8 cellular contexts compared by ENCODE assay signal in the genomic region with DNA sequence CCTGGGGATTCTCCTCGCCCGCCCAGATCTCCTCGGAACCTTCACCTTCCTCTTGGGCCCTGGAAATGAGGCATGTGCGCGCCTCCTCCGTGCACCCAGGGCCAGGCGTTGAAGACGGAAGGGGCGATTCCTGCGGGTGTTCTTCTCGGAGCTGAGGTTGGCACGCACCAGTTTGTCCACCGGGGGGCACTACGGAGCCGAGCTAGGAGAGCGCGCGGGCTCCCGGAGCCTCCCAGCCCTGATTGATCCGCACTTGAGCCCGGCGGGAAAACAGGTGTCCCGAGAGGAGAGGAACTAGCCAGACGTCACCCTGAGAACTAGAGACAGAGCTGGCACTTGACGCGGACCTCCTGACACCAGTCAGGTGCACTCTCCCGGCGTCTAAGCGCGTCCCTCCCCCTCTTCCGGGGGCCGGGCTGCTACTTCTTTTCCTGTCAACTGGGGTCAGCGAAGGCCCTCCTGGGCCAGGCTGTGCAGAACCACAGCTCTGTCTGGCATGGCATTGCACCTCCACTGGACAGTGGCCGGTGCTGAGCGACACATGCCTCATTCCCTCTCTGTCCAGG. TPM values are rescaled to one million over a fixed set of nuclear protein-coding genes. Genes with fewer than 3 reads are reported as not detected.
A peak's percentile ranks its signal among the peaks of the same experiment; 100 is the strongest.
DNase-seq lines count a peak whose midpoint lies in the region; ATAC-seq and TF ChIP-seq lines count a peak whose summit lies in the region.

No MANE protein-coding gene starts in this region.

- H3K4me3 ChIP-seq in AG04450 (ENCODE audit: low read depth, low read length): peak overlapping the region; percentile 38
- H3K4me3 ChIP-seq in HUES6 (ENCODE audit: low read depth, low read length): peak overlapping the region; percentile 46
- H3K4me3 ChIP-seq in mucosa of rectum (ENCODE audit: low read length in 2 of 2): peak overlapping the region; percentile 68 to 72

- ATAC-seq in GM19023 (IDR thresholded peaks at IDR 0.05; ENCODE audit: unreplicated experiment): peak; percentile 78

- CTCF ChIA-PET in AG04450 (lab: Charles Lee): interaction anchor here (0.6 to 13.4 kb wide), 29 partner anchors 9 to 715 kb away, joined by 3 to 238 read pairs (median 4); partner anchors contain the start of gene SERINC2

- TF ChIP-seq CTCF in AG04450 (IDR thresholded peaks at IDR 0.05; ENCODE audit: low read depth, low read length): peak; percentile 89

- no peaks in the 10 kb centered on the region for H3K27me3 ChIP-seq in AG04450 (ENCODE audit: control insufficient read depth, insufficient read depth, low read length)
- H3K27me3 ChIP-seq in HUES6 (ENCODE audit: control insufficient read depth, insufficient read depth, low read length): peaks cover 3% of the 10 kb centered on the region; the same call in 1 of the 2 replicates
- no peaks in the 10 kb centered on the region for H3K27me3 ChIP-seq in mucosa of rectum (ENCODE audit: control insufficient read depth in 2 of 2, insufficient read depth in 2 of 2, low read length in 2 of 2)

- H3K27ac ChIP-seq in AG04450 (ENCODE audit: low read depth, low read length) (no peak overlapping the region), HUES6 (ENCODE audit: low read depth, low read length) (no peak overlapping the region), mucosa of rectum (ENCODE audit: low read depth in 2 of 2, low read length in 2 of 2) (peak overlapping the region in 1 of 2 donors; percentile 66)

- H3K9me3 ChIP-seq in AG04450 (ENCODE audit: control insufficient read depth, insufficient read depth, low read length) (no peaks in the 10 kb centered on the region), HUES6 (ENCODE audit: control insufficient read depth, insufficient read depth, low read depth, low read length) (no peaks in the 10 kb centered on the region), mucosa of rectum (ENCODE audit: control insufficient read depth in 2 of 2, low read length in 2 of 2) (no peaks in the 10 kb centered on the region)

- peaks cover 12% of the 10 kb centered on the region for H3K4me1 ChIP-seq in HUES6 (ENCODE audit: control insufficient read depth, insufficient read depth, low read length)
- peaks cover 6 to 20% of the 10 kb centered on the region in 2 donors for H3K4me1 ChIP-seq in mucosa of rectum (ENCODE audit: control insufficient read depth in 2 of 2, insufficient read depth in 2 of 2, low read length in 2 of 2)

- H3K9ac ChIP-seq in HUES6 (ENCODE audit: low read length) (peak overlapping the region; percentile 7), mucosa of rectum (ENCODE audit: low read depth in 1 of 2, low read length in 2 of 2) (peak overlapping the region; percentile 63 to 71)

- POLR2A ChIA-PET in AG04450 (lab: Yijun Ruan, JAX): interaction anchor here (0.5 to 1.2 kb wide), 5 partner anchors 19 to 343 kb away, joined by 3 to 12 read pairs (median 5); partner anchors contain the start of genes SERINC2, SNRNP40 and ZCCHC17

- peak; percentile 46 for DNase-seq in AG04450 (ENCODE audit: low read depth, low spot score)
- peak; percentile 78 for DNase-seq in NOMO-1 treated with dmso at 0.1 percent for 144 hours (lab: John Stamatoyannopoulos, UW; ENCODE audit: unreplicated experiment)
- peak; percentile 49 for DNase-seq in activated CD8-positive, alpha-beta memory T cell treated with anti-CD3 and anti-CD28 coated beads, Interleukin-2, amount 50 U/mL, for 24 hours (ENCODE audit: extremely low read depth)
- DNase-seq in epidermal melanocyte (ENCODE audit: insufficient read length, low spot score): peak; percentile 73
- DNase-seq in stimulated activated CD8-positive, alpha-beta memory T cell treated with anti-CD3 and anti-CD28 coated beads, Interleukin-4, amount 100 ng/mL, for 24 hours (ENCODE audit: low read depth): peak; percentile 71

- H3K36me3 ChIP-seq in HUES6 (ENCODE audit: control insufficient read depth, insufficient read depth, low read length) (no peaks in the 10 kb centered on the region), mucosa of rectum (ENCODE audit: control insufficient read depth in 2 of 2, insufficient read depth in 2 of 2, low read length in 2 of 2) (no peaks in the 10 kb centered on the region)

RNA-seq across cellular contexts. Expression of gene SERINC2, which starts 18.3 kb away (rescaled TPM):
- polyA plus RNA-seq in AG04450 (2011; rRNA removed): 46.0 and 61.3 TPM in 2 replicates
- polyA minus RNA-seq in AG04450 (2011; rRNA and poly(A)+ RNA removed): 50.1 and 77.3 TPM in 2 replicates

RNA-seq across cellular contexts. Expression of gene FABP3, which starts 21.8 kb away (rescaled TPM):
- 14.5 and 19.8 TPM in 2 replicates for polyA plus RNA-seq in AG04450 (2011; rRNA removed)
- polyA minus RNA-seq in AG04450 (2011; rRNA and poly(A)+ RNA removed): 11.0 and 11.4 TPM in 2 replicates
